ENCODE assay signal across 12 cellular contexts in the genomic region with DNA sequence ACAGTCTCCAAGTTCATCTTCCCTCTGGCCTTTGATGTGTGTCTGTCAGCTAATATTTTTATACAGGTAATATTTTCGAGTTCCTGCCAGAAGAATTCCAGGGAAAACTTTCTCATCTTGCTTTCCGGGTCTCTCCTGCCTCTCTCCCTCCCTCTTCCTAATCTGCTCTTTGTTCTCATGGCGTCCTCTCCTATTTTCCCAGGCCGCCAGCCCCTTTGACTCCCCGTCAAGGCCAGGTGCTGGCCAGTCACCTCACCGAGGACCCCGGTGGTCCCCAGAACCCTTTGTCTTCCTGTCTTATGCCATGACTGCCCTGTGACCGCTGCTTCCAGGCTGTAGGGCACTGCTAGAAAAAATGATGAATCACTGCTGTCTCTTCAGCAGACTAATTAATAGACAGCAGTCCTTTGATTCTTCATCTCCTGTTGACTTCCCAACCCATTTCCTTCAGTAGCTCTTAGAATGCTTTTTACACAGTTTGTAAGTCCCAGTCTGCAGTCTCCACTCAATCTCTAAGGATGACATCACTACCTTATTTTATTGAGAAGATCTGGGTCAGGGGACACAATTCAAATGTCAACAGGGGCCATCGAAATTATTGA. TPM values are rescaled to one million over a fixed set of nuclear protein-coding genes. Genes with fewer than 3 reads are reported as not detected.
A peak's percentile ranks its signal among the peaks of the same experiment; 100 is the strongest.
DNase-seq lines count a peak whose midpoint lies in the region; ATAC-seq and TF ChIP-seq lines count a peak whose summit lies in the region.
"Had no signal": no experiment of that assay in that cellular context is flagged by ENCODE, and none has a peak within 500 bp of the region (broad histone marks: within the 10 kb centered on the region; RNA-seq: fewer than 3 reads in every experiment).

No MANE protein-coding gene starts in this region.

- H3K27me3 ChIP-seq in brain microvascular endothelial cell (replicated peaks) (no peaks in the 10 kb centered on the region), suprapubic skin (no peaks in the 10 kb centered on the region)

- H3K27ac ChIP-seq in HEK293 (ENCODE audit: extremely low read depth, low read depth, low read length), result no peak overlapping the region
- peak overlapping the region; percentile 25 for H3K27ac ChIP-seq in brain microvascular endothelial cell
- peak overlapping the region; percentile 56 for H3K27ac ChIP-seq in suprapubic skin
- H3K27ac ChIP-seq: coronary artery had no signal

- CTCF ChIA-PET in HEK293 (lab: Yijun Ruan, JAX), result no interaction called here

- H3K36me3 ChIP-seq in HEK293 (ENCODE audit: control insufficient read depth in 2 of 2, insufficient read depth in 1 of 2, low read length in 2 of 2), result no peaks in the 10 kb centered on the region
- no peaks in the 10 kb centered on the region for H3K36me3 ChIP-seq in brain microvascular endothelial cell (replicated peaks)
- H3K36me3 ChIP-seq in suprapubic skin, result no peaks in the 10 kb centered on the region

- POLR2A ChIA-PET in HEK293 (lab: Yijun Ruan, JAX), result no interaction called here

- peak; percentile 28 for ATAC-seq in left lobe of liver
- ATAC-seq in HG02763 (IDR thresholded peaks at IDR 0.05; ENCODE audit: unreplicated experiment), result no peak
- ATAC-seq in HG03108 (IDR thresholded peaks at IDR 0.05; ENCODE audit: unreplicated experiment), result no peak
- no peak for ATAC-seq in GM19395 (IDR thresholded peaks at IDR 0.05; ENCODE audit: unreplicated experiment)
- ATAC-seq: activated CD4-positive, CD25-positive, alpha-beta regulatory T cell treated with anti-CD3 and anti-CD28 coated beads, Interleukin-2, amount 50 U/mL, for 24 hours had no signal

- H3K9me3 ChIP-seq in HEK293 (ENCODE audit: control insufficient read depth, insufficient read depth, low read depth, low read length), result no peaks in the 10 kb centered on the region
- no peaks in the 10 kb centered on the region for H3K9me3 ChIP-seq in suprapubic skin

- H3K4me1 ChIP-seq in HEK293 (ENCODE audit: control insufficient read depth, insufficient read depth, low read length) (0 out of 2 replicates have a peak, but pooled peaks cover 2% of the 10 kb centered on the region), suprapubic skin (peaks cover 38% of the 10 kb centered on the region)

- 37% methylated on average over 9 of the region's 9 CpGs for WGBS in suprapubic skin

- H3K4me3 ChIP-seq in HEK293 (ENCODE audit: low read depth, low read length), result no peak overlapping the region
- H3K4me3 ChIP-seq in brain microvascular endothelial cell (ENCODE audit: low read depth, low read length), result no peak overlapping the region
- H3K4me3 ChIP-seq in suprapubic skin, result no peak overlapping the region
- H3K4me3 ChIP-seq: coronary artery had no signal

- no peak for DNase-seq in brain microvascular endothelial cell
- no peak for DNase-seq in left lobe of liver (ENCODE audit: low spot score)
- no peak for DNase-seq in suprapubic skin (ENCODE audit: low spot score in 2 of 2)
- no peak for DNase-seq in ecto neural progenitor cell (ENCODE audit: low spot score)
- DNase-seq: COR-L47, kidney glomerular epithelial cell had no signal

- no peak for TF ChIP-seq EP300 in suprapubic skin (IDR thresholded peaks at IDR 0.05)

- TF ChIP-seq CTCF in HEK293 (tag by site-specific recombination; IDR thresholded peaks at IDR 0.05) (no peak), brain microvascular endothelial cell (IDR thresholded peaks at IDR 0.05; ENCODE audit: low read depth, low read length, missing control alignments) (no peak), suprapubic skin (IDR thresholded peaks at IDR 0.05) (no peak)

- TF ChIP-seq POLR2A in suprapubic skin (IDR thresholded peaks at IDR 0.05), result no peak

- in situ Hi-C loops in brain microvascular endothelial cell (cut with HindIII; ENCODE audit: low pct_ligation_motif_present, low sequenced_read_pairs), result no loop called here

TF ChIP-seq in HEK293, 187 proteins besides CTCF, POLR2A, EP300 and RAD21:
- TF ChIP-seq ZNF701 (tag by site-specific recombination; IDR thresholded peaks at IDR 0.05) (no peak), KLF9 (tag by site-specific recombination; IDR thresholded peaks at IDR 0.05; ENCODE audit: low read depth) (no peak)
- TF ChIP-seq, protein P1, sequence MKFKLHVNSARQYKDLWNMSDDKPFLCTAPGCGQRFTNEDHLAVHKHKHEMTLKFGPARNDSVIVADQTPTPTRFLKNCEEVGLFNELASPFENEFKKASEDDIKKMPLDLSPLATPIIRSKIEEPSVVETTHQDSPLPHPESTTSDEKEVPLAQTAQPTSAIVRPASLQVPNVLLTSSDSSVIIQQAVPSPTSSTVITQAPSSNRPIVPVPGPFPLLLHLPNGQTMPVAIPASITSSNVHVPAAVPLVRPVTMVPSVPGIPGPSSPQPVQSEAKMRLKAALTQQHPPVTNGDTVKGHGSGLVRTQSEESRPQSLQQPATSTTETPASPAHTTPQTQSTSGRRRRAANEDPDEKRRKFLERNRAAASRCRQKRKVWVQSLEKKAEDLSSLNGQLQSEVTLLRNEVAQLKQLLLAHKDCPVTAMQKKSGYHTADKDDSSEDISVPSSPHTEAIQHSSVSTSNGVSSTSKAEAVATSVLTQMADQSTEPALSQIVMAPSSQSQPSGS (tag by site-specific recombination; IDR thresholded peaks at IDR 0.05; ENCODE audit: low read depth), result peak; percentile 74

RNA-seq across cellular contexts. Expression of a gene that starts 40.7 kb away (rescaled TPM):
- total RNA-seq in left lobe of liver, result 34.9 TPM
- total RNA-seq in suprapubic skin, result 100 to 1,000 TPM in 1 of 4 donors, 10 to 100 TPM in 3; 48.6 to 148 (median 74.8) TPM
